ENCODE assay signal across 7 cellular contexts in genomic region chr14:37230551-37231194, GRCh38. TPM values are rescaled to one million over a fixed set of nuclear protein-coding genes. Genes with fewer than 3 reads are reported as not detected.
DNase-seq lines count a peak whose midpoint lies in the region; TF ChIP-seq lines count a peak whose summit lies in the region.

No MANE protein-coding gene starts in this region.

- H3K79me2 ChIP-seq in SU-DHL-6 (ENCODE audit: insufficient read depth, low read length): no peaks in the 10 kb centered on the region

- H3K9ac ChIP-seq in SU-DHL-6 (ENCODE audit: low read length): no peak overlapping the region

- no peak overlapping the region for H3K4me3 ChIP-seq in SU-DHL-6 (ENCODE audit: insufficient read depth, low read length, poor library complexity, severe bottlenecking)
- no peak overlapping the region for H3K4me3 ChIP-seq in fibroblast of villous mesenchyme (ENCODE audit: low read depth, low read length)

- no peak overlapping the region for H3K4me2 ChIP-seq in SU-DHL-6 (ENCODE audit: low read depth, low read length, poor library complexity, severe bottlenecking)

- H3K27me3 Mint-ChIP-seq in HFFc6 (ENCODE audit: insufficient read depth): no peaks in the 10 kb centered on the region; the same call in 1 of the 2 replicates

- no peaks in the 10 kb centered on the region for H3F3A ChIP-seq in SU-DHL-6 (ENCODE audit: insufficient read depth)

- no peaks in the 10 kb centered on the region for H3K36me3 ChIP-seq in SU-DHL-6 (ENCODE audit: low read length)

- no peaks in the 10 kb centered on the region for H3K9me2 ChIP-seq in SU-DHL-6 (replicated peaks; ENCODE audit: insufficient read depth, low read length)

- no peak overlapping the region for H3K4me3 Mint-ChIP-seq in HFFc6

- H3K4me1 Mint-ChIP-seq in HFFc6 (ENCODE audit: low read depth): peaks cover under 1% of the 10 kb centered on the region; the same call in 1 of the 2 replicates

- no peak overlapping the region for H3K27ac Mint-ChIP-seq in HFFc6

- H4K20me1 ChIP-seq in SU-DHL-6 (ENCODE audit: low read depth, low read length): no peaks in the 10 kb centered on the region

- TF ChIP-seq CTCF in GM10266 (IDR thresholded peaks at IDR 0.05; ENCODE audit: control insufficient read depth, insufficient read depth, low read depth, missing control alignments) (peak; percentile 71), HFFc6 (IDR thresholded peaks at IDR 0.05) (peak; percentile 96), SU-DHL-6 (IDR thresholded peaks at IDR 0.05; ENCODE audit: insufficient read depth, low read length, poor library complexity, severe bottlenecking) (peak; percentile 77), fibroblast of villous mesenchyme (IDR thresholded peaks at IDR 0.05; ENCODE audit: insufficient read depth, low read depth, low read length) (peak; percentile 68)

- DNase-seq in GM10266 (ENCODE audit: extremely low spot score): peak; percentile 30
- DNase-seq in HFFc6: peak; percentile 71
- peak; percentile 65 for DNase-seq in NCI-H146 (lab: John Stamatoyannopoulos, UW)
- peak; percentile 76 for DNase-seq in fibroblast of villous mesenchyme (ENCODE audit: low read depth)
- DNase-seq in pulmonary artery endothelial cell (ENCODE audit: low read depth, low spot score): peak; percentile 36
- no peak for DNase-seq in HK-2 (ENCODE audit: unreplicated experiment)

- H3K9me3 ChIP-seq in SU-DHL-6 (ENCODE audit: insufficient read depth, low read length): no peaks in the 10 kb centered on the region

- H3K27me3 ChIP-seq in SU-DHL-6 (ENCODE audit: low read length): no peaks in the 10 kb centered on the region

- H3K36me3 Mint-ChIP-seq in HFFc6 (ENCODE audit: low read depth): peaks cover 6% of the 10 kb centered on the region

- no peak overlapping the region for H3K27ac ChIP-seq in SU-DHL-6 (ENCODE audit: low read depth, low read length)

- H2AFZ ChIP-seq in SU-DHL-6 (ENCODE audit: low read depth, low read length, severe bottlenecking): no peak overlapping the region

- peaks cover 4% of the 10 kb centered on the region for H3K9me3 Mint-ChIP-seq in HFFc6

RNA-seq across cellular contexts. Expression of gene MIPOL1, which starts 32.9 kb away (rescaled TPM):
- total RNA-seq in HFFc6 (2021; fragmentation: NEBNext Ultra II Directional; extraction: Animal tissue kit (Norgen Biotek cat#: 25700)): 1 to 10 TPM; 6.5 to 7.7 (median 6.8) TPM
- 10.0 and 14.7 TPM in 2 replicates for total RNA-seq in fibroblast of villous mesenchyme
- total RNA-seq in pulmonary artery endothelial cell: 23.7 and 26.3 TPM in 2 replicates

RNA-seq across cellular contexts. Expression of gene SLC25A21, which starts 58.3 kb away (rescaled TPM):
- total RNA-seq in HFFc6 (2021; fragmentation: NEBNext Ultra II Directional; extraction: Animal tissue kit (Norgen Biotek cat#: 25700)): 1 to 10 TPM in 1 of 6 experiments, under 1 TPM in 5; 0.33 to 1.1 (median 0.47) TPM
- total RNA-seq in fibroblast of villous mesenchyme: 0.97 and 1.3 TPM in 2 replicates
- 1.2 and 2.2 TPM in 2 replicates for total RNA-seq in pulmonary artery endothelial cell
